20 cellular contexts compared by ENCODE assay signal in the genomic region with DNA sequence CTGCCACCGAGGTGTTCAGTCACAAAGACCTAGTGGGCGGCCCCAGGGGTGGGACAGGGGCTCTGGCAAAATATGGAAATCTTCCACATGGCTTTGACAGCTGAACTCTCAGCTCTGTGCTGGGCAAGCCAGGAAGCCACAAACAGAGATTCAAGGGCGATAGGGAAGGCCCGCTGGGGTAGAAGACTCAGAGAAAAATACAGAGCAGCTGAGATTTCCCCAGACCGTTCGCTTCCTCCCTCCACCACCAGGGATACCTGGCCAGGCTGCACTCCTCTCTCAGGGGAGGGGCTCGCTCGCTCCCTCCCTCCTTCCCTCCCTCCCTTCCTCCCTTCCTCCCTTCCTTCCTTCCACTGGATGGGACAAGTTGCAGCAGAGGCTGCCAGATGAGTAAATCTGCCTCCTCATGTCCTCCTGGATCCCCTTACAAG.
A peak's percentile ranks its signal among the peaks of the same experiment; 100 is the strongest.
DNase-seq lines count a peak whose midpoint lies in the region; ATAC-seq and TF ChIP-seq lines count a peak whose summit lies in the region.
"Had no signal": no experiment of that assay in that cellular context is flagged by ENCODE, and none has a peak within 500 bp of the region (broad histone marks: within the 10 kb centered on the region; RNA-seq: fewer than 3 reads in every experiment).

No MANE protein-coding gene starts in this region.

- no peaks in the 10 kb centered on the region for H3K36me3 Mint-ChIP-seq in T-helper 17 cell (ENCODE audit: low read depth)
- H3K36me3 Mint-ChIP-seq in naive thymus-derived CD8-positive, alpha-beta T cell = no peaks in the 10 kb centered on the region
- H3K36me3 Mint-ChIP-seq: activated CD8-positive, alpha-beta memory T cell treated with anti-CD3 and anti-CD28 coated beads, Interleukin-2, amount 10 ng/mL, durations not matched to agents 7 days and 5 days; mesothelial cell of epicardium; stimulated activated naive B cell treated with anti-CD40 and anti-IgM and Interleukin-4, amounts not matched to agents 10 μg/mL and 1 μg/mL and 100 μg/mL, for 72 hours had no signal

- no peak overlapping the region for H3K4me3 Mint-ChIP-seq in T-helper 17 cell
- H3K4me3 Mint-ChIP-seq in naive thymus-derived CD8-positive, alpha-beta T cell = no peak overlapping the region
- H3K4me3 Mint-ChIP-seq: activated CD8-positive, alpha-beta memory T cell treated with anti-CD3 and anti-CD28 coated beads, Interleukin-2, amount 10 ng/mL, durations not matched to agents 7 days and 5 days; effector memory CD8-positive, alpha-beta T cell; IgD-negative memory B cell; mesothelial cell of epicardium; stimulated activated naive B cell treated with anti-CD40 and anti-IgM and Interleukin-4, amounts not matched to agents 10 μg/mL and 1 μg/mL and 100 μg/mL, for 72 hours had no signal

- H3K27me3 Mint-ChIP-seq in T-helper 17 cell = peaks cover 13% of the 10 kb centered on the region
- H3K27me3 Mint-ChIP-seq in naive thymus-derived CD8-positive, alpha-beta T cell = peaks cover 7 to 38% (median 18%) of the 10 kb centered on the region in 5 donors

- no peaks in the 10 kb centered on the region for H3K27me3 ChIP-seq in left ventricle myocardium inferior (ENCODE audit: low read depth)
- no peaks in the 10 kb centered on the region for H3K27me3 ChIP-seq in tibial artery
- H3K27me3 ChIP-seq: ovary had no signal

- DNase-seq in left ventricle myocardium inferior (no peak), Right ventricle myocardium inferior (ENCODE audit: missing footprints) (no peak), T-helper 17 cell (no peak), iPS-NIHi11 (ENCODE audit: low spot score) (peak; percentile 71), tibial artery (no peak)
- DNase-seq in naive thymus-derived CD8-positive, alpha-beta T cell = no peak
- DNase-seq: activated CD8-positive, alpha-beta memory T cell treated with anti-CD3 and anti-CD28 coated beads, Interleukin-2, amount 10 ng/mL, durations not matched to agents 7 days and 5 days; COR-L47; effector memory CD8-positive, alpha-beta T cell; foreskin fibroblast; GM23248; NCI-H1092 treated with DMSO at 0.1 percent for 48 hours; NCI-H2171 treated with DMSO at 0.1 percent for 48 hours; ovary; small intestine; stimulated activated naive B cell treated with anti-CD40 and anti-IgM and Interleukin-4, amounts not matched to agents 10 μg/mL and 1 μg/mL and 100 μg/mL, for 72 hours had no signal

- H3K4me3 ChIP-seq in left ventricle myocardium inferior (no peak overlapping the region), tibial artery (no peak overlapping the region)
- H3K4me3 ChIP-seq: GM23248, ovary had no signal

- ATAC-seq in Right ventricle myocardium inferior (no peak), T-helper 17 cell (peak; percentile 33), HG02798 (IDR thresholded peaks at IDR 0.05; ENCODE audit: poor library complexity, unreplicated experiment) (no peak), HG03139 (IDR thresholded peaks at IDR 0.05; ENCODE audit: unreplicated experiment) (no peak)
- no peak for ATAC-seq in naive thymus-derived CD8-positive, alpha-beta T cell
- ATAC-seq: activated CD8-positive, alpha-beta memory T cell treated with anti-CD3 and anti-CD28 coated beads, Interleukin-2, amount 10 ng/mL, durations not matched to agents 7 days and 5 days; effector memory CD8-positive, alpha-beta T cell; stimulated activated naive B cell treated with anti-CD40 and anti-IgM and Interleukin-4, amounts not matched to agents 10 μg/mL and 1 μg/mL and 100 μg/mL, for 72 hours had no signal

- peak overlapping the region; percentile 32 for H3K27ac ChIP-seq in left ventricle myocardium inferior (replicated peaks)
- peak overlapping the region; percentile 17 to 50 for H3K27ac ChIP-seq in tibial artery
- H3K27ac ChIP-seq: GM23248, ovary had no signal

- peaks cover 0 to 2% (median 0%) of the 10 kb centered on the region in 9 donors for H3K9me3 Mint-ChIP-seq in naive thymus-derived CD8-positive, alpha-beta T cell
- H3K9me3 Mint-ChIP-seq: effector memory CD8-positive, alpha-beta T cell; mesothelial cell of epicardium; stimulated activated naive B cell treated with anti-CD40 and anti-IgM and Interleukin-4, amounts not matched to agents 10 μg/mL and 1 μg/mL and 100 μg/mL, for 72 hours had no signal

- H3K4me1 Mint-ChIP-seq in T-helper 17 cell = peaks cover 3% of the 10 kb centered on the region
- H3K4me1 Mint-ChIP-seq in naive thymus-derived CD8-positive, alpha-beta T cell = peaks cover 9 to 21% (median 16%) of the 10 kb centered on the region in 4 donors
- H3K4me1 Mint-ChIP-seq: activated CD8-positive, alpha-beta memory T cell treated with anti-CD3 and anti-CD28 coated beads, Interleukin-2, amount 10 ng/mL, durations not matched to agents 7 days and 5 days had no signal

- H3K36me3 ChIP-seq in left ventricle myocardium inferior = no peaks in the 10 kb centered on the region
- no peaks in the 10 kb centered on the region for H3K36me3 ChIP-seq in tibial artery
- H3K36me3 ChIP-seq: ovary had no signal

- TF ChIP-seq CTCF in left ventricle myocardium inferior (IDR thresholded peaks at IDR 0.05; ENCODE audit: borderline replicate concordance) = no peak
- no peak for TF ChIP-seq CTCF in tibial artery (IDR thresholded peaks at IDR 0.05)

- intact Hi-C loops in left ventricle myocardium inferior (cut with micrococcal nuclease) (no loop called here), Right ventricle myocardium inferior (cut with DNase I) (no loop called here), tibial artery (cut with DNase I; ENCODE audit: low total_unique reads) (no loop called here)

- peak overlapping the region; percentile 6 for H3K27ac Mint-ChIP-seq in T-helper 17 cell
- peak overlapping the region in 2 of 10 donors; percentile 21 to 81 for H3K27ac Mint-ChIP-seq in naive thymus-derived CD8-positive, alpha-beta T cell
- H3K27ac Mint-ChIP-seq: activated CD8-positive, alpha-beta memory T cell treated with anti-CD3 and anti-CD28 coated beads, Interleukin-2, amount 10 ng/mL, durations not matched to agents 7 days and 5 days; effector memory CD8-positive, alpha-beta T cell; IgD-negative memory B cell; mesothelial cell of epicardium; stimulated activated naive B cell treated with anti-CD40 and anti-IgM and Interleukin-4, amounts not matched to agents 10 μg/mL and 1 μg/mL and 100 μg/mL, for 72 hours had no signal

- H3K4me1 ChIP-seq in left ventricle myocardium inferior (peaks cover 53% of the 10 kb centered on the region), tibial artery (peaks cover 0 to 65% (median 32%) of the 10 kb centered on the region in 4 donors)

- no peaks in the 10 kb centered on the region for H3K9me3 ChIP-seq in left ventricle myocardium inferior (replicated peaks)
- no peaks in the 10 kb centered on the region for H3K9me3 ChIP-seq in T-helper 17 cell (ENCODE audit: control insufficient read depth, low read length, poor library complexity, severe bottlenecking)
- H3K9me3 ChIP-seq in tibial artery = no peaks in the 10 kb centered on the region
- H3K9me3 ChIP-seq: ovary had no signal

- POLR2A ChIA-PET in naive thymus-derived CD8-positive, alpha-beta T cell (lab: Charles Lee) = no interaction called here
